2 cellular contexts compared by ENCODE assay signal in genomic region chr16:84414789-84415326, GRCh38.
TF ChIP-seq lines count a peak whose summit lies in the region.

No MANE protein-coding gene starts in this region.

TF ChIP-seq in HepG2, 621 proteins besides CTCF, POLR2A, EP300 and RAD21 (continues in another document):
- TF ChIP-seq REST (IDR thresholded peaks at IDR 0.05; ENCODE audit: borderline replicate concordance in 1 of 2, low read depth in 1 of 2, low read length in 2 of 2) (0 out of 4 replicates have a peak, but pooled peaks of 1 of the 2 experiments have one; percentile 26), HIVEP1 (CRISPR knock-in tag; IDR thresholded peaks at IDR 0.05) (peak; percentile 50; the same call in 1 of the 2 replicates), ZNF44 (CRISPR knock-in tag; IDR thresholded peaks at IDR 0.05) (peak; percentile 49; the same call in 1 of the 2 replicates), ZNF891 (CRISPR knock-in tag; IDR thresholded peaks at IDR 0.05) (peak; percentile 89; the same call in 1 of the 2 replicates), SAFB2 (CRISPR knock-in tag; IDR thresholded peaks at IDR 0.05; ENCODE audit: borderline replicate concordance, low read depth) (peak; percentile 71; the same call in 1 of the 2 replicates), RBAK (CRISPR knock-in tag; IDR thresholded peaks at IDR 0.05) (no peak), TBP (CRISPR knock-in tag; IDR thresholded peaks at IDR 0.05) (no peak), ZNF235 (CRISPR knock-in tag; IDR thresholded peaks at IDR 0.05; ENCODE audit: borderline replicate concordance) (0 out of 2 replicates have a peak, but pooled peaks have one; percentile 61), ZNF770 (CRISPR knock-in tag; IDR thresholded peaks at IDR 0.05) (peak; percentile 88), ARNT2 (CRISPR knock-in tag; IDR thresholded peaks at IDR 0.05; ENCODE audit: low read depth) (0 out of 2 replicates have a peak, but pooled peaks have one; percentile 68), ZFP1 (CRISPR knock-in tag; IDR thresholded peaks at IDR 0.05) (peak; percentile 82), FOXJ3 (CRISPR knock-in tag; IDR thresholded peaks at IDR 0.05; ENCODE audit: borderline replicate concordance) (peak; percentile 95), FOXO4 (CRISPR knock-in tag; conservative IDR thresholded peaks at IDR 0.05) (no peak), RFXAP (CRISPR knock-in tag; IDR thresholded peaks at IDR 0.05; ENCODE audit: borderline replicate concordance) (0 out of 2 replicates have a peak, but pooled peaks have one; percentile 65), ARNTL (CRISPR knock-in tag; IDR thresholded peaks at IDR 0.05) (peak; percentile 81), ISX (CRISPR knock-in tag; conservative IDR thresholded peaks at IDR 0.05) (no peak), MXI1 (IDR thresholded peaks at IDR 0.05; ENCODE audit: borderline replicate concordance, low read depth, low read length) (peak; percentile 66; the same call in 1 of the 3 replicates), BRCA1 (CRISPR knock-in tag; IDR thresholded peaks at IDR 0.05) (peak; percentile 86; the same call in 1 of the 2 replicates), ZMYM3 (CRISPR knock-in tag; IDR thresholded peaks at IDR 0.05) (peak; percentile 62; the same call in 1 of the 2 replicates), DPF2 (CRISPR knock-in tag; IDR thresholded peaks at IDR 0.05; ENCODE audit: borderline replicate concordance, low read depth) (peak; percentile 53; the same call in 1 of the 2 replicates), MIER3 (CRISPR knock-in tag; IDR thresholded peaks at IDR 0.05; ENCODE audit: borderline replicate concordance) (peak; percentile 91; the same call in 1 of the 2 replicates), ZFYVE20 (CRISPR knock-in tag; IDR thresholded peaks at IDR 0.05; ENCODE audit: borderline replicate concordance, low read depth) (no peak), GFI1 (CRISPR knock-in tag; IDR thresholded peaks at IDR 0.05; ENCODE audit: borderline replicate concordance) (0 out of 2 replicates have a peak, but pooled peaks have one; percentile 32), GTF2F1 (IDR thresholded peaks at IDR 0.05; ENCODE audit: low read length) (no peak), ZNF34 (CRISPR knock-in tag; IDR thresholded peaks at IDR 0.05; ENCODE audit: borderline replicate concordance) (no peak), GATAD2A (CRISPR knock-in tag; IDR thresholded peaks at IDR 0.05) (peak; percentile 95), ZNF317 (CRISPR knock-in tag; IDR thresholded peaks at IDR 0.05) (no peak)

TF ChIP-seq in SK-N-SH, 30 proteins besides CTCF, POLR2A, EP300 and RAD21 (continued from another document):
- TF ChIP-seq REST (IDR thresholded peaks at IDR 0.05; ENCODE audit: low read depth, low read length): no peak
- no peak for TF ChIP-seq USF1 (IDR thresholded peaks at IDR 0.05; ENCODE audit: borderline replicate concordance, low read depth)
- no peak for TF ChIP-seq SMC3 (IDR thresholded peaks at IDR 0.05; ENCODE audit: low read depth, low read length)
- no peak for TF ChIP-seq USF2 (IDR thresholded peaks at IDR 0.05; ENCODE audit: borderline replicate concordance, low read depth, low read length)
- TF ChIP-seq PBX3 (IDR thresholded peaks at IDR 0.05): no peak
TF ChIP-seq in SK-N-SH: peak in this region for 0.
